ENCODE assay signal across 12 cellular contexts in the genomic region with DNA sequence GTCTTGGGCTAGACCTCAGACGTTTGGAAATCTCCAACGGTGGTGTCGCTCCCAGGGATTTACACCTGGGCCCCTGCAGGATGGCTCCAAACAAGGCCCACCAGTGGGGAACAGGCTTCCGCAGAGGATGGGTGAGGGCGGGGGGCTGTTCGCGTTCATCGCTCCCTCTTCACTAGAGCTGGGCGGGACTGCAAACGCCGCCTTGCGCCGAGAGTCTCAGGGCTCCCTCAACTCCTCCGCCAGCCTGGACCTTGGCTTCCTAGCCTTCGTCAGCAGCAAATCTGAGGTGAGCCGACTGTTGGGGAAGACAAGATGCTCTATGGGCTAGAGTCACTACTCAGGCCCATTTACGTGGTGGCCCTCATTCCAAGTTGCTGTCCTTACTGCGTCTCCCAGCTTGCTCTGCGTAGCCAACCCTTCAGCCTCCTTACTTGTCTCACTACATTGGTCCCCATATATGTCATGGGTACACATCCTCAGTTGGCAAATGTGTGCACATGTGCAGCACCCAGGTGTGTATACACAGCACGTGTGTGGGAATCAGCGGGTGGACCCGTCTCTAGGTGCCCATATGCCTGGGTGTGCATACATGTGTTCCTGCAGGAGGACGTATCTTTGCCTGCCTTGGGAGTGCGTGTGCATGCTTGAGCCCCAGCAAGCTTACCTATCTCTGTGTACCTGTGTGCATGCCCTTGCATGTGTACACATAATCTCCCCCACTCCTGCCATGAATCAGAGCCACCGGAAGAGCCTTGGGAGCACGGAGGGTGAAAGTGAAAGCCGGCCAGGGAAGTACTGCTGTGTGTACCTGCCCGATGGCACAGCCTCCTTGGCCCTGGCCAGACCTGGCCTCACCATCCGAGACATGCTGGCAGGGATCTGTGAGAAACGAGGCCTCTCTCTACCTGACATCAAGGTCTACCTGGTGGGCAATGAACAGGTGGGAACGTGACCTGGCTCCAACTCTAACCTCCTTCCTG. TPM values are rescaled to one million over a fixed set of nuclear protein-coding genes. Genes with fewer than 3 reads are reported as not detected.
A peak's percentile ranks its signal among the peaks of the same experiment; 100 is the strongest.
DNase-seq lines count a peak whose midpoint lies in the region; ATAC-seq, FAIRE-seq and TF ChIP-seq lines count a peak whose summit lies in the region.
"Had no signal": no experiment of that assay in that cellular context is flagged by ENCODE, and none has a peak within 500 bp of the region (broad histone marks: within the 10 kb centered on the region; RNA-seq: fewer than 3 reads in every experiment).

No MANE protein-coding gene starts in this region.

- H3K27me3 ChIP-seq in body of pancreas: no peaks in the 10 kb centered on the region
- no peaks in the 10 kb centered on the region for H3K27me3 ChIP-seq in skeletal muscle tissue (ENCODE audit: control insufficient read depth in 3 of 3, insufficient read depth in 3 of 3, low read length in 3 of 3)
- no peaks in the 10 kb centered on the region for H3K27me3 ChIP-seq in sigmoid colon
- no peaks in the 10 kb centered on the region for H3K27me3 ChIP-seq in testis

- H3K9me3 ChIP-seq in body of pancreas (no peaks in the 10 kb centered on the region), skeletal muscle tissue (ENCODE audit: control insufficient read depth in 3 of 3, low read length in 3 of 3) (no peaks in the 10 kb centered on the region), sigmoid colon (no peaks in the 10 kb centered on the region), testis (no peaks in the 10 kb centered on the region)

- peaks cover 72% of the 10 kb centered on the region for H3K4me1 ChIP-seq in body of pancreas
- H3K4me1 ChIP-seq in skeletal muscle tissue (ENCODE audit: control insufficient read depth in 3 of 3, insufficient read depth in 3 of 3, low read length in 3 of 3): peaks cover 55 to 62% (median 60%) of the 10 kb centered on the region in 3 donors
- H3K4me1 ChIP-seq in sigmoid colon: peaks cover 0 to 54% (median 38%) of the 10 kb centered on the region in 4 donors
- peaks cover 22% of the 10 kb centered on the region for H3K4me1 ChIP-seq in testis

- H3K27me3 Mint-ChIP-seq in immature natural killer cell (ENCODE audit: low read depth in 3 of 3): peaks cover 0 to 4% (median 1%) of the 10 kb centered on the region in 3 donors

- no peaks in the 10 kb centered on the region for H3K9me3 Mint-ChIP-seq in immature natural killer cell

- TF ChIP-seq CTCF in body of pancreas (IDR thresholded peaks at IDR 0.05): no peak
- TF ChIP-seq CTCF in sigmoid colon (IDR thresholded peaks at IDR 0.05): no peak
- no peak for TF ChIP-seq CTCF in testis (IDR thresholded peaks at IDR 0.05)

- H3K27ac Mint-ChIP-seq in immature natural killer cell: peak overlapping the region; percentile 40 to 79 (median 60)

- no peak for TF ChIP-seq EP300 in sigmoid colon (IDR thresholded peaks at IDR 0.05)

- H3K4me1 Mint-ChIP-seq in immature natural killer cell: peaks cover 39 to 44% of the 10 kb centered on the region in 2 donors

- H3K4me3 ChIP-seq in body of pancreas (no peak overlapping the region), skeletal muscle tissue (ENCODE audit: low read length in 3 of 3) (peak overlapping the region in 2 of 3 donors; percentile 23 to 79), sigmoid colon (peak overlapping the region in 2 of 4 donors; percentile 48 to 51), testis (no peak overlapping the region)

- no peaks in the 10 kb centered on the region for H3K36me3 ChIP-seq in body of pancreas (replicated peaks in 1 of 2; ENCODE audit: insufficient read depth in 1 of 2, low read depth in 2 of 2)
- no peaks in the 10 kb centered on the region for H3K36me3 ChIP-seq in skeletal muscle tissue (ENCODE audit: control insufficient read depth in 3 of 3, insufficient read depth in 3 of 3, low read length in 3 of 3)
- no peaks in the 10 kb centered on the region for H3K36me3 ChIP-seq in sigmoid colon
- H3K36me3 ChIP-seq in testis (ENCODE audit: low read depth, missing control alignments): no peaks in the 10 kb centered on the region

- WGBS in body of pancreas, 2 donors: 50 to 73% methylated on average over 10 to 31 of the region's 31 CpGs
- 84 to 88% methylated on average over 31 of the region's 31 CpGs for WGBS in sigmoid colon, 2 donors
- 72 to 73% methylated on average over 16 to 31 of the region's 31 CpGs for WGBS in testis, 2 donors

- H3K4me3 Mint-ChIP-seq in immature natural killer cell: no peak overlapping the region

- TF ChIP-seq POLR2A in body of pancreas (IDR thresholded peaks at IDR 0.05) (no peak), sigmoid colon (IDR thresholded peaks at IDR 0.05) (no peak), testis (IDR thresholded peaks at IDR 0.05) (no peak)

- FAIRE-seq in HTR-8/SVneo (lab: Jason Lieb, UNC): peak; percentile 20
- FAIRE-seq: endometrium had no signal

- peaks cover 13 to 21% (median 14%) of the 10 kb centered on the region in 3 donors for H3K36me3 Mint-ChIP-seq in immature natural killer cell

- ATAC-seq in body of pancreas: no peak
- no peak for ATAC-seq in GM21576 (IDR thresholded peaks at IDR 0.05; ENCODE audit: unreplicated experiment)

- peak overlapping the region in 1 of 3 donors; percentile 40 for H3K9ac ChIP-seq in skeletal muscle tissue (ENCODE audit: low read depth in 1 of 3, low read length in 3 of 3)

- DNase-seq in HTR-8/SVneo (ENCODE audit: insufficient read length, low spot score) (no peak), body of pancreas (peak; percentile 42 to 80 (median 62)), immature natural killer cell (no peak), sigmoid colon (no peak), testis (no peak)
- DNase-seq: GOT3; KBM-7; NK-92 treated with Interleukin-12 subunit alpha and Interleukin-12 subunit beta, amount 100 ng/mL, for 24 hours had no signal

- peak overlapping the region; percentile 62 to 95 (median 82) for H3K27ac ChIP-seq in body of pancreas
- H3K27ac ChIP-seq in skeletal muscle tissue (ENCODE audit: low read depth, low read length): no peak overlapping the region
- no peak overlapping the region for H3K27ac ChIP-seq in sigmoid colon
- H3K27ac ChIP-seq in testis: no peak overlapping the region

- intact Hi-C loops in body of pancreas (cut with DNase I) (no loop called here), sigmoid colon (cut with DNase I) (loop anchor here (2.0 to 5.0 kb wide), 2 partner anchors 17 to 56 kb away; a partner anchor contains a TSS), testis (cut with DNase I; ENCODE audit: low total_unique reads) (no loop called here)

RNA-seq across cellular contexts. Expression of a gene that starts 10.5 kb away (rescaled TPM):
- 10 to 100 TPM; 15.0 to 39.2 TPM for total RNA-seq in body of pancreas
- polyA plus RNA-seq in immature natural killer cell: 10 to 100 TPM; 27.1 to 64.5 (median 33.8) TPM
- 12.5 TPM for total RNA-seq in skeletal muscle tissue
- total RNA-seq in sigmoid colon: 10 to 100 TPM in 3 of 4 donors, 1 to 10 TPM in 1; 9.6 to 26.6 (median 16.7) TPM
- polyA plus RNA-seq in sigmoid colon: 10 to 100 TPM; 12.7 to 21.0 (median 16.2) TPM
- total RNA-seq in testis: 10 to 100 TPM; 39.2 to 40.5 TPM
- 25.3 TPM for polyA plus RNA-seq in testis (ENCODE audit: insufficient read depth, low read depth, low replicate concordance)

RNA-seq across cellular contexts. Expression of a gene that starts 16.0 kb away (rescaled TPM):
- total RNA-seq in body of pancreas (not detected), skeletal muscle tissue (not detected), sigmoid colon (not detected), testis (under 1 TPM in 1 of 2 donors, not detected in 1; 0.19 TPM)
- polyA plus RNA-seq in immature natural killer cell (under 1 TPM in 2 of 3 donors, not detected in 1; 0.26 to 0.34 TPM), sigmoid colon (under 1 TPM in 1 of 3 donors, not detected in 2; 0.04 TPM), testis (ENCODE audit: insufficient read depth, low read depth, low replicate concordance) (not detected)
- polyA plus RNA-seq: neural cell had no signal

RNA-seq across cellular contexts. Expression of a gene that starts 16.8 kb away (rescaled TPM):
- total RNA-seq in body of pancreas (100 to 1,000 TPM; 218 to 227 TPM), skeletal muscle tissue (124 TPM), sigmoid colon (100 to 1,000 TPM in 2 of 4 donors, 10 to 100 TPM in 2; 87.5 to 169 (median 98.2) TPM), testis (100 to 1,000 TPM; 355 TPM)
- polyA plus RNA-seq in immature natural killer cell (100 to 1,000 TPM; 316 to 441 (median 409) TPM), sigmoid colon (100 to 1,000 TPM in 2 of 3 donors, 10 to 100 TPM in 1; 62.5 to 244 (median 115) TPM), testis (ENCODE audit: insufficient read depth, low read depth, low replicate concordance) (254 TPM)

RNA-seq across cellular contexts. Expression of a gene that starts 32.2 kb away (rescaled TPM):
- total RNA-seq in body of pancreas (not detected), skeletal muscle tissue (not detected), sigmoid colon (not detected), testis (10 to 100 TPM; 27.5 to 45.7 TPM)
- polyA plus RNA-seq in immature natural killer cell (not detected), sigmoid colon (not detected), testis (ENCODE audit: insufficient read depth, low read depth, low replicate concordance) (7.4 TPM)
- polyA plus RNA-seq: neural cell had no signal

RNA-seq across cellular contexts. Expression of a gene that starts 41.1 kb away (rescaled TPM):
- 1 to 10 TPM in 1 of 2 donors, under 1 TPM in 1; 0.33 to 4.4 TPM for total RNA-seq in body of pancreas
- polyA plus RNA-seq in immature natural killer cell: 1 to 10 TPM in 2 of 3 donors, not detected in 1; 1.3 to 2.3 TPM
- total RNA-seq in skeletal muscle tissue: not detected
- under 1 TPM in 3 of 4 donors, not detected in 1; 0.36 to 0.83 (median 0.81) TPM for total RNA-seq in sigmoid colon
- polyA plus RNA-seq in sigmoid colon: 10 to 100 TPM in 1 of 3 donors, 1 to 10 TPM in 2; 3.6 to 14.0 (median 8.1) TPM
- total RNA-seq in testis: 1 to 10 TPM; 5.3 to 5.8 TPM
- 4.9 TPM for polyA plus RNA-seq in testis (ENCODE audit: insufficient read depth, low read depth, low replicate concordance)

Comparison
In these comparisons a context has a peak if more than half of its experiments do, and no peak if none do; other contexts are left out.
1. DNase-seq: peak in body of pancreas (4 of 4); none in HTR-8/SVneo (single experiment), immature natural killer cell (0 of 3), sigmoid colon (single experiment) and testis (single experiment).
2. H3K27ac ChIP-seq: peak in body of pancreas (4 of 4); none in skeletal muscle tissue (single experiment), sigmoid colon (0 of 4) and testis (0 of 2).
3. H3K4me3 ChIP-seq: peak in skeletal muscle tissue (2 of 3); none in body of pancreas (0 of 2) and testis (0 of 2).